21 cellular contexts compared by ENCODE assay signal in the genomic region with DNA sequence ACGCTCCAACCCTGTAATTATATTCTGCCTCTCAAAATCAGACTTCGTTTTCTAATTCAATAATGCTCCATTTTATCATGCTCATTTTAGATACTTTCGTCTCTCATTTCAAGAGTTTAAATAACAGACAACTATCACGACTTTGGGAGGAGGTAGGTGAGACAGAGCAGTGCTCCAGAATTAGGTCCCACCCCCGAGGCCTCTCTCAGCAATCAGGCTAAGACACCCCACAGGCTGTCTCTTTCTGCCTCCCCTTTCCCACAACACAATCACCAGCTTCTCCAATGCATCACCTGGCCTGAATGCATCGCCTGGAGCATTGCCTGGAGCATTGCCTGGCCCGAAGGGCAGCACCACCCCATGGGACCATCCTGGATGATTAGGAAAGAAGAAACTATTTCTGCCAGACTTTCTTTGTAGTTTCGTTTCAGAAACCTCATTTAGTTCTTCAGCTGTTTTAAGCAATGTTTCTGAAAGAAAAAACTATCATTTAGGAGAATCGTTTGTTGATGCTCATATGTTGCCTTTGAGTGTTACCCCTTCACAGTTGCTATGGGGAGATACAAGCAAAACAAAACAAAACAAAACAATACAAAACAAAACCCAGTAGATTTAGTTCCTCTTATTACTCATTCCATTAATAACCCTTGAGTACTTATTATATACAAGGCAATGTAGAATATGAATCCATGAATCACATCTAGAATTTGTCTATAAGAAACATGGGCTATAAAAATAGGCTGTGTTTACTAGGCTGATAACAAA. TPM values are rescaled to one million over a fixed set of nuclear protein-coding genes. Genes with fewer than 3 reads are reported as not detected.
DNase-seq lines count a peak whose midpoint lies in the region; TF ChIP-seq lines count a peak whose summit lies in the region.
"Had no signal": no experiment of that assay in that cellular context is flagged by ENCODE, and none has a peak within 500 bp of the region (broad histone marks: within the 10 kb centered on the region; RNA-seq: fewer than 3 reads in every experiment).

No MANE protein-coding gene starts in this region.

- no peak overlapping the region for H3K14ac ChIP-seq in trophoblast cell (ENCODE audit: low read length)

- H3K9me3 ChIP-seq in BLaER1 treated with 17β-estradiol and CSF1 and Interleukin-3, amounts not matched to agents 10 nM and 100 nM (replicated peaks in 1 of 11) = peaks cover 0 to 12% (median 0%) of the 10 kb centered on the region in 11 experiments; a peak in 2 of 22 replicates
- no peaks in the 10 kb centered on the region for H3K9me3 ChIP-seq in trophoblast cell (ENCODE audit: insufficient read depth, low read depth, low read length)

- no peaks in the 10 kb centered on the region for H3K36me3 Mint-ChIP-seq in endothelial cell (ENCODE audit: low read depth, unreplicated experiment)
- H3K36me3 Mint-ChIP-seq: CD14-positive monocyte had no signal

- H3K27ac ChIP-seq in BLaER1 treated with 17β-estradiol and CSF1 and Interleukin-3, amounts not matched to agents 10 nM and 100 nM = peak overlapping the region in 3 of 11 experiments; percentile 20 to 65 (median 50); a peak in 6 of 22 replicates
- H3K27ac ChIP-seq in trophoblast cell (ENCODE audit: low read depth, low read length) = no peak overlapping the region

- peaks cover 13 to 27% (median 20%) of the 10 kb centered on the region in 10 experiments for H3K4me1 ChIP-seq in BLaER1 treated with 17β-estradiol and CSF1 and Interleukin-3, amounts not matched to agents 10 nM and 100 nM
- H3K4me1 ChIP-seq in trophoblast cell (ENCODE audit: control insufficient read depth in 1 of 2, insufficient read depth in 2 of 2, low read length in 2 of 2) = no peaks in the 10 kb centered on the region

- no peak overlapping the region for H3K27ac Mint-ChIP-seq in endothelial cell (ENCODE audit: unreplicated experiment)

- no peak overlapping the region for H2BK12ac ChIP-seq in trophoblast cell (ENCODE audit: low read length)

- H2AK5ac ChIP-seq in trophoblast cell (ENCODE audit: low read length) = no peak overlapping the region

- no peaks in the 10 kb centered on the region for H3K27me3 Mint-ChIP-seq in endothelial cell (ENCODE audit: unreplicated experiment)

- H3K79me2 ChIP-seq in trophoblast cell (ENCODE audit: control insufficient read depth, insufficient read depth, low read length, poor library complexity) = no peaks in the 10 kb centered on the region

- DNase-seq in NCI-H1436 (lab: John Stamatoyannopoulos, UW) = peak; percentile 3
- DNase-seq in NCI-H1436 treated with DMSO at 0.1 percent for 48 hours (lab: John Stamatoyannopoulos, UW) = no peak
- peak in 26 of 42 donors; percentile 1 to 77 (median 26) for DNase-seq in head of caudate nucleus
- DNase-seq in trophoblast cell = peak; percentile 35 to 76
- DNase-seq in activated CD8-positive, alpha-beta memory T cell treated with anti-CD3 and anti-CD28 coated beads, Interleukin-2, amount 50 U/mL, for 48 hours = no peak
- DNase-seq in NOMO-1 treated with dmso at 0.1 percent for 144 hours (lab: John Stamatoyannopoulos, UW; ENCODE audit: unreplicated experiment) = no peak
- DNase-seq in endothelial cell (ENCODE audit: low spot score) = no peak
- DNase-seq: 8988T, EL, Karpas-422, MV-4-11, NCI-H187, NCI-H2107, NCI-H226, NCI-H510A treated with DMSO at 0.1 percent for 48 hours, OCI-M1 had no signal

- no peak overlapping the region for H3K4me3 ChIP-seq in BLaER1 treated with 17β-estradiol and CSF1 and Interleukin-3, amounts not matched to agents 10 nM and 100 nM
- H3K4me3 ChIP-seq in trophoblast cell (ENCODE audit: low read depth, low read length) = no peak overlapping the region

- no peaks in the 10 kb centered on the region for H3K79me1 ChIP-seq in trophoblast cell (ENCODE audit: low read length)

- H3K27me3 ChIP-seq in BLaER1 treated with 17β-estradiol and CSF1 and Interleukin-3, amounts not matched to agents 10 nM and 100 nM = peaks cover 0 to 12% (median 0%) of the 10 kb centered on the region in 11 experiments; a peak in 2 of 22 replicates
- H3K27me3 ChIP-seq in trophoblast cell (ENCODE audit: insufficient read depth, low read length) = no peaks in the 10 kb centered on the region

- intact Hi-C loops in head of caudate nucleus (cut with DNase I) = no loop called here

- H3K18ac ChIP-seq in trophoblast cell (ENCODE audit: low read length) = no peak overlapping the region

- H4K20me1 ChIP-seq in BLaER1 treated with 17β-estradiol and CSF1 and Interleukin-3, amounts not matched to agents 10 nM and 100 nM = no peaks in the 10 kb centered on the region

- peak overlapping the region in 7 of 11 experiments; percentile 5 to 39 (median 26); a peak in 9 of 22 replicates for H3K4me2 ChIP-seq in BLaER1 treated with 17β-estradiol and CSF1 and Interleukin-3, amounts not matched to agents 10 nM and 100 nM
- no peak overlapping the region for H3K4me2 ChIP-seq in trophoblast cell (ENCODE audit: low read length)

- no peak overlapping the region for H4K12ac ChIP-seq in trophoblast cell (ENCODE audit: low read depth, low read length)

- H3K4me3 Mint-ChIP-seq in endothelial cell (ENCODE audit: unreplicated experiment) = no peak overlapping the region
- H3K4me3 Mint-ChIP-seq: CD14-positive monocyte had no signal

- H2BK120ac ChIP-seq in trophoblast cell (ENCODE audit: insufficient read depth, low read length, poor library complexity) = no peak overlapping the region

- H4K91ac ChIP-seq in trophoblast cell (ENCODE audit: low read depth, low read length) = no peak overlapping the region

- H3K36me3 ChIP-seq in BLaER1 treated with 17β-estradiol and CSF1 and Interleukin-3, amounts not matched to agents 10 nM and 100 nM = no peaks in the 10 kb centered on the region
- H3K36me3 ChIP-seq in trophoblast cell (ENCODE audit: control insufficient read depth in 1 of 2, insufficient read depth in 2 of 2, low read length in 2 of 2) = no peaks in the 10 kb centered on the region

- no peak overlapping the region for H2AFZ ChIP-seq in trophoblast cell (ENCODE audit: insufficient read depth, low read length, poor library complexity)

- H3K23ac ChIP-seq in trophoblast cell (ENCODE audit: low read length) = no peak overlapping the region

- peaks cover 5% of the 10 kb centered on the region for H3K9me3 Mint-ChIP-seq in endothelial cell (ENCODE audit: unreplicated experiment)

- H2BK5ac ChIP-seq in trophoblast cell (ENCODE audit: low read depth, low read length, poor library complexity) = no peak overlapping the region

- no peak overlapping the region for H4K8ac ChIP-seq in trophoblast cell (ENCODE audit: low read depth, low read length)

- no peak overlapping the region; a peak in 1 of 22 replicates for H3K9ac ChIP-seq in BLaER1 treated with 17β-estradiol and CSF1 and Interleukin-3, amounts not matched to agents 10 nM and 100 nM
- H3K9ac ChIP-seq in trophoblast cell (ENCODE audit: low read length) = no peak overlapping the region

- H3K4me1 Mint-ChIP-seq in endothelial cell (ENCODE audit: unreplicated experiment) = no peaks in the 10 kb centered on the region
- H3K4me1 Mint-ChIP-seq: CD14-positive monocyte had no signal

- no peak overlapping the region for H3K4ac ChIP-seq in trophoblast cell (ENCODE audit: low read depth, low read length)

- TF ChIP-seq CTCF in endothelial cell (IDR thresholded peaks at IDR 0.05; ENCODE audit: unreplicated experiment) = no peak

- no CpG with 5 or more reads among the region's 9 CpGs for WGBS in trophoblast cell (ENCODE audit: extremely low coverage, insufficient coverage, insufficient read length)

RNA-seq across cellular contexts. Expression of gene DPP10, which starts 36.8 kb away (rescaled TPM):
- 1.7 and 1.9 TPM in 2 replicates for polyA plus RNA-seq in trophoblast cell (2013)
- 3.3 TPM for total RNA-seq in endothelial cell (ENCODE audit: unreplicated experiment)
- total RNA-seq: M059J, SK-MEL-5 had no signal
- polyA plus RNA-seq: AG04450, CD14-positive monocyte had no signal

Comparison
In these comparisons a context has a peak if more than half of its experiments do, and no peak if none do; other contexts are left out.
1. DNase-seq: peak in NCI-H1436 (single experiment), head of caudate nucleus (26 of 42) and trophoblast cell (2 of 2); none in NCI-H1436 treated with DMSO at 0.1 percent for 48 hours (single experiment), activated CD8-positive, alpha-beta memory T cell treated with anti-CD3 and anti-CD28 coated beads, Interleukin-2, amount 50 U/mL, for 48 hours (single experiment), NOMO-1 treated with dmso at 0.1 percent for 144 hours (single experiment) and endothelial cell (single experiment).